9 cellular contexts compared by ENCODE assay signal in genomic region chr17:44688200-44688599, GRCh38. TPM values are rescaled to one million over a fixed set of nuclear protein-coding genes. Genes with fewer than 3 reads are reported as not detected.
DNase-seq lines count a peak whose midpoint lies in the region; ATAC-seq and TF ChIP-seq lines count a peak whose summit lies in the region.
"Had no signal": no experiment of that assay in that cellular context is flagged by ENCODE, and none has a peak within 500 bp of the region (broad histone marks: within the 10 kb centered on the region; RNA-seq: fewer than 3 reads in every experiment).

No MANE protein-coding gene starts in this region.

- peaks cover 27% of the 10 kb centered on the region for H3K79me2 ChIP-seq in GM23338 (replicated peaks; ENCODE audit: insufficient read depth)

- H3F3A ChIP-seq in GM23338 (replicated peaks; ENCODE audit: low read depth), result no peaks in the 10 kb centered on the region; the same call in 1 of the 2 replicates

- H3K27ac Mint-ChIP-seq in GM23338, result no peak overlapping the region
- peak overlapping the region; percentile 96 to 98 for H3K27ac Mint-ChIP-seq in activated naive CD4-positive, alpha-beta T cell treated with anti-CD3 and anti-CD28 coated beads, Interleukin-2, amount 50 U/mL, for 72 hours
- H3K27ac Mint-ChIP-seq in mesothelial cell of epicardium, result no peak overlapping the region

- H3K4me3 ChIP-seq in AG04449 (ENCODE audit: low read depth, low read length) (peak overlapping the region; percentile 98), GM23338 (peak overlapping the region; percentile 97)

- H3K27ac ChIP-seq in GM23338 (ENCODE audit: low read depth), result no peak overlapping the region

- H3K36me3 ChIP-seq in GM23338 (ENCODE audit: insufficient read depth), result no peaks in the 10 kb centered on the region

- H3K9me3 Mint-ChIP-seq in GM23338 (no peaks in the 10 kb centered on the region), mesothelial cell of epicardium (no peaks in the 10 kb centered on the region)
- no peaks in the 10 kb centered on the region for H3K9me3 Mint-ChIP-seq in activated naive CD4-positive, alpha-beta T cell treated with anti-CD3 and anti-CD28 coated beads, Interleukin-2, amount 50 U/mL, for 72 hours

- H3K27me3 ChIP-seq in GM23338 (ENCODE audit: insufficient read depth), result no peaks in the 10 kb centered on the region

- POLR2A ChIA-PET in AG04449 (lab: Yijun Ruan, JAX), result no interaction called here

- H3K36me3 Mint-ChIP-seq in GM23338 (ENCODE audit: low read depth) (peaks cover 8% of the 10 kb centered on the region; the same call in 2 of the 3 replicates), mesothelial cell of epicardium (peaks cover 8% of the 10 kb centered on the region)
- peaks cover 16% of the 10 kb centered on the region in 2 donors for H3K36me3 Mint-ChIP-seq in activated naive CD4-positive, alpha-beta T cell treated with anti-CD3 and anti-CD28 coated beads, Interleukin-2, amount 50 U/mL, for 72 hours

- TF ChIP-seq CTCF in AG04449 (IDR thresholded peaks at IDR 0.05; ENCODE audit: insufficient read depth, low read length, missing control alignments) (no peak), GM23338 (conservative IDR thresholded peaks at IDR 0.05; ENCODE audit: low read depth in 2 of 2) (no peak), mesothelial cell of epicardium (IDR thresholded peaks at IDR 0.05; ENCODE audit: unreplicated experiment) (no peak)

- no peak overlapping the region for H2AFZ ChIP-seq in GM23338

- no peaks in the 10 kb centered on the region for H4K20me1 ChIP-seq in GM23338 (replicated peaks; ENCODE audit: insufficient read depth)

- H3K4me3 Mint-ChIP-seq in GM23338 (peak overlapping the region; percentile 98), mesothelial cell of epicardium (peak overlapping the region; percentile 98)

- H3K4me1 Mint-ChIP-seq in GM23338, result peaks cover 7% of the 10 kb centered on the region
- H3K4me1 Mint-ChIP-seq in mesothelial cell of epicardium, result peaks cover 17% of the 10 kb centered on the region

- CTCF ChIA-PET in AG04449 (lab: Yijun Ruan, JAX), result interaction anchor here (0.6 to 1.5 kb wide), 4 partner anchors 16 to 154 kb away, joined by 3 to 7 read pairs (median 4); no protein-coding TSS in a partner anchor

- H3K9me2 ChIP-seq in GM23338 (ENCODE audit: insufficient read depth), result no peaks in the 10 kb centered on the region

- peak overlapping the region; percentile 96 for H3K4me2 ChIP-seq in GM23338

- H3K4me1 ChIP-seq in GM23338 (ENCODE audit: insufficient read depth), result peaks cover 3% of the 10 kb centered on the region; the same call in 1 of the 2 replicates

- peaks cover 9% of the 10 kb centered on the region for H3K27me3 Mint-ChIP-seq in GM23338 (ENCODE audit: insufficient read depth, low read depth, poor library complexity)
- no peaks in the 10 kb centered on the region for H3K27me3 Mint-ChIP-seq in mesothelial cell of epicardium (ENCODE audit: low read depth)

- no peak for DNase-seq in AG04449 (ENCODE audit: low read depth, low spot score)
- no peak for DNase-seq in GM23338 (ENCODE audit: low spot score)
- DNase-seq in activated naive CD4-positive, alpha-beta T cell treated with anti-CD3 and anti-CD28 coated beads, Interleukin-2, amount 50 U/mL, for 72 hours (ENCODE audit: low spot score in 2 of 2), result no peak
- no peak for DNase-seq in mesothelial cell of epicardium (ENCODE audit: low spot score in 2 of 2, unreplicated experiment in 2 of 2)
- no peak for DNase-seq in NCI-H82 treated with DMSO at 0.1 percent for 48 hours (lab: John Stamatoyannopoulos, UW; ENCODE audit: unreplicated experiment)
- DNase-seq in stimulated activated CD4-positive, alpha-beta T cell treated with anti-CD3 and anti-CD28 coated beads, Interleukin-12 subunit alpha, Interleukin-12 subunit beta, amount 100 ng/mL, for 4 hours, result no peak
- DNase-seq: NCI-H2107 had no signal

- ATAC-seq in GM23338 (no peak), HG02870 (IDR thresholded peaks at IDR 0.05; ENCODE audit: unreplicated experiment) (no peak), GM18907 (IDR thresholded peaks at IDR 0.05; ENCODE audit: unreplicated experiment) (no peak)
- ATAC-seq in activated naive CD4-positive, alpha-beta T cell treated with anti-CD3 and anti-CD28 coated beads, Interleukin-2, amount 50 U/mL, for 72 hours, result no peak

TF ChIP-seq in GM23338, 12 proteins besides CTCF, POLR2A, EP300 and RAD21:
- no peak for TF ChIP-seq EZH2phosphoT487 (IDR thresholded peaks at IDR 0.05; ENCODE audit: unreplicated experiment)
- TF ChIP-seq ZNF114 (CRISPR knock-in tag; IDR thresholded peaks at IDR 0.05), result no peak
- TF ChIP-seq EZH2 (IDR thresholded peaks at IDR 0.05; ENCODE audit: low read depth, unreplicated experiment), result no peak
- TF ChIP-seq ZNF331 (CRISPR knock-in tag; IDR thresholded peaks at IDR 0.05; ENCODE audit: low read depth), result no peak

RNA-seq across cellular contexts. Expression of gene CCDC43, which starts 1.4 kb away (rescaled TPM):
- total RNA-seq in GM23338 (2014; rRNA removed; shearing (Covaris generic)), result 29.8 and 35.2 TPM in 2 replicates
- polyA plus RNA-seq in GM23338 (2016; fragmentation: Nextera tagmentation; extraction: Ambion mirVana), result 44.5 and 55.3 TPM in 2 replicates
- 10 to 100 TPM; 33.8 to 35.3 TPM for total RNA-seq in activated naive CD4-positive, alpha-beta T cell treated with anti-CD3 and anti-CD28 coated beads, Interleukin-2, amount 50 U/mL, for 72 hours
- 20.6 to 25.7 TPM (median 24.9 TPM) in 3 replicates for total RNA-seq in mesothelial cell of epicardium

RNA-seq across cellular contexts. Expression of gene DBF4B, which starts 20.3 kb away (rescaled TPM):
- 13.0 and 16.4 TPM in 2 replicates for total RNA-seq in GM23338 (2014; rRNA removed; shearing (Covaris generic))
- 9.4 and 9.9 TPM in 2 replicates for polyA plus RNA-seq in GM23338 (2016; fragmentation: Nextera tagmentation; extraction: Ambion mirVana)
- total RNA-seq in activated naive CD4-positive, alpha-beta T cell treated with anti-CD3 and anti-CD28 coated beads, Interleukin-2, amount 50 U/mL, for 72 hours, result 10 to 100 TPM; 31.6 to 31.8 TPM
- total RNA-seq in mesothelial cell of epicardium, result 16.9 to 17.9 TPM (median 17.6 TPM) in 3 replicates

RNA-seq across cellular contexts. Expression of gene MEIOC, which starts 31.9 kb away (rescaled TPM):
- 17.2 and 23.8 TPM in 2 replicates for total RNA-seq in GM23338 (2014; rRNA removed; shearing (Covaris generic))
- 2.1 and 3.2 TPM in 2 replicates for polyA plus RNA-seq in GM23338 (2016; fragmentation: Nextera tagmentation; extraction: Ambion mirVana)
- total RNA-seq in activated naive CD4-positive, alpha-beta T cell treated with anti-CD3 and anti-CD28 coated beads, Interleukin-2, amount 50 U/mL, for 72 hours, result under 1 TPM; 0.37 to 0.96 TPM
- 0.11 to 0.66 TPM (median 0.18 TPM) in 3 replicates for total RNA-seq in mesothelial cell of epicardium

Comparison
In these comparisons a context has a peak if more than half of its experiments do, and no peak if none do; other contexts are left out.
1. H3K27ac Mint-ChIP-seq: peak in activated naive CD4-positive, alpha-beta T cell treated with anti-CD3 and anti-CD28 coated beads, Interleukin-2, amount 50 U/mL, for 72 hours (2 of 2); none in GM23338 (single experiment) and mesothelial cell of epicardium (single experiment).